Comparison of ENCODE assay signal across 9 cellular contexts in the genomic region with DNA sequence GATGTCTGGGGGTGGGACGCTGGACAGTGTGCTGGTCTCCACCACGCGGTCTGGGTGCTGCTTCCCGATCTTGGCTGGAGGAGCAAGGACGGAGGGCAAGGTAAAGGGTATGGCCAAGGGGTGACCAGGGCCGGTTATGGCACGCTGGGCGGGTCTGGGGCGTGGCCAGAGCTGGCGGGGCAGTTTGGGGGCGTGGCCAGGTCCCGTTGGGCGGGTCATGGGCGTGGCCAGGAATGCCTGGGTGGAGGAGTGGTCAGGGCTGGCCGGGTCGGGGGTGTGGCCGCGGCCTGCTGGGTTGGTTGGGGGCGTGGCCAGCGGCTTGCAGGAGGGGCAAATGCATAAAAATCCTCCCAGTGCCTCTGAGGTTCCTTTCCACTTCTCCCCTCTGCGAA. TPM values are rescaled to one million over a fixed set of nuclear protein-coding genes. Genes with fewer than 3 reads are reported as not detected.
A peak's percentile ranks its signal among the peaks of the same experiment; 100 is the strongest.
DNase-seq lines count a peak whose midpoint lies in the region; ATAC-seq and TF ChIP-seq lines count a peak whose summit lies in the region.
"Had no signal": no experiment of that assay in that cellular context is flagged by ENCODE, and none has a peak within 500 bp of the region (broad histone marks: within the 10 kb centered on the region; RNA-seq: fewer than 3 reads in every experiment).

No MANE protein-coding gene starts in this region.

- H3K27me3 Mint-ChIP-seq in activated CD8-positive, alpha-beta memory T cell treated with anti-CD3 and anti-CD28 coated beads, Interleukin-2, amount 10 ng/mL, durations not matched to agents 7 days and 5 days = no peaks in the 10 kb centered on the region
- no peaks in the 10 kb centered on the region for H3K27me3 Mint-ChIP-seq in nephron progenitor cell (ENCODE audit: low read depth, poor library complexity)

- POLR2A ChIA-PET in PC-9 (lab: Charles Lee; ENCODE audit: unreplicated experiment) = no interaction called here

- no peak overlapping the region for H2AFZ ChIP-seq in PC-9

- DNase-seq in activated CD8-positive, alpha-beta memory T cell treated with anti-CD3 and anti-CD28 coated beads, Interleukin-2, amount 10 ng/mL, durations not matched to agents 7 days and 5 days = peak; percentile 73
- DNase-seq in activated CD8-positive, alpha-beta memory T cell treated with anti-CD3 and anti-CD28 coated beads for 24 hours = no peak
- DNase-seq in PC-9 (peak; percentile 52 to 91), dermis microvascular lymphatic vessel endothelial cell (ENCODE audit: low read depth in 2 of 2) (peak; percentile 43 to 84), nephron progenitor cell (peak; percentile 95), NCI-H1092 (lab: John Stamatoyannopoulos, UW) (no peak), ureter (ENCODE audit: low spot score) (no peak)

- no peak overlapping the region for H3K4me3 ChIP-seq in PC-9

- no peaks in the 10 kb centered on the region for H3K9me2 ChIP-seq in PC-9 (ENCODE audit: insufficient read depth)

- H3K9me3 Mint-ChIP-seq in activated CD8-positive, alpha-beta memory T cell treated with anti-CD3 and anti-CD28 coated beads, Interleukin-2, amount 10 ng/mL, durations not matched to agents 7 days and 5 days (ENCODE audit: low read depth) = no peaks in the 10 kb centered on the region
- no peaks in the 10 kb centered on the region for H3K9me3 Mint-ChIP-seq in nephron progenitor cell
- H3K9me3 Mint-ChIP-seq: nephron had no signal

- H3K27ac ChIP-seq in PC-9 = no peak overlapping the region

- H3K4me3 Mint-ChIP-seq in activated CD8-positive, alpha-beta memory T cell treated with anti-CD3 and anti-CD28 coated beads, Interleukin-2, amount 10 ng/mL, durations not matched to agents 7 days and 5 days = no peak overlapping the region
- H3K4me3 Mint-ChIP-seq in nephron progenitor cell = no peak overlapping the region
- H3K4me3 Mint-ChIP-seq: nephron had no signal

- intact Hi-C loops in PC-9 (cut with micrococcal nuclease; ENCODE audit: unreplicated experiment) = no loop called here

- H3K27me3 ChIP-seq in PC-9 (ENCODE audit: insufficient read depth, low read depth) = no peaks in the 10 kb centered on the region

- H3F3A ChIP-seq in PC-9 (ENCODE audit: insufficient read depth, low read depth) = peaks cover 61% of the 10 kb centered on the region; the same call in 1 of the 2 replicates

- no peak overlapping the region for H3K27ac Mint-ChIP-seq in activated CD8-positive, alpha-beta memory T cell treated with anti-CD3 and anti-CD28 coated beads, Interleukin-2, amount 10 ng/mL, durations not matched to agents 7 days and 5 days
- no peak overlapping the region for H3K27ac Mint-ChIP-seq in nephron progenitor cell
- H3K27ac Mint-ChIP-seq: nephron had no signal

- H3K9me3 ChIP-seq in PC-9 (ENCODE audit: insufficient read depth, low read depth) = no peaks in the 10 kb centered on the region

- H3K36me3 Mint-ChIP-seq in activated CD8-positive, alpha-beta memory T cell treated with anti-CD3 and anti-CD28 coated beads, Interleukin-2, amount 10 ng/mL, durations not matched to agents 7 days and 5 days = peaks cover 40% of the 10 kb centered on the region
- H3K36me3 Mint-ChIP-seq in nephron progenitor cell (ENCODE audit: low read depth) = peaks cover 26% of the 10 kb centered on the region

- peak; percentile 59 for ATAC-seq in activated CD8-positive, alpha-beta memory T cell treated with anti-CD3 and anti-CD28 coated beads, Interleukin-2, amount 10 ng/mL, durations not matched to agents 7 days and 5 days
- ATAC-seq in HG03159 (IDR thresholded peaks at IDR 0.05; ENCODE audit: unreplicated experiment) = no peak

- no peak overlapping the region for H3K4me2 ChIP-seq in PC-9

- H3K79me2 ChIP-seq in PC-9 (ENCODE audit: low read depth) = no peaks in the 10 kb centered on the region

- CTCF ChIA-PET in activated CD8-positive, alpha-beta memory T cell treated with anti-CD3 and anti-CD28 coated beads, Interleukin-2, amount 10 ng/mL, durations not matched to agents 7 days and 5 days (lab: Charles Lee) = interaction anchor here (1.1 to 1.9 kb wide), 2 partner anchors 9 to 82 kb away, joined by 3 to 5 read pairs; no protein-coding TSS in a partner anchor
- CTCF ChIA-PET in PC-9 (lab: Charles Lee) = no interaction called here

- H3K4me1 ChIP-seq in PC-9 (replicated peaks; ENCODE audit: insufficient read depth) = no peaks in the 10 kb centered on the region

- peaks cover 7% of the 10 kb centered on the region; the same call in 1 of the 2 replicates for H3K36me3 ChIP-seq in PC-9 (ENCODE audit: low read depth)

- TF ChIP-seq CTCF in PC-9 (conservative IDR thresholded peaks at IDR 0.05) (no peak), nephron progenitor cell (IDR thresholded peaks at IDR 0.05) (no peak)

- H3K4me1 Mint-ChIP-seq in activated CD8-positive, alpha-beta memory T cell treated with anti-CD3 and anti-CD28 coated beads, Interleukin-2, amount 10 ng/mL, durations not matched to agents 7 days and 5 days = peaks cover 7% of the 10 kb centered on the region
- peaks cover 8% of the 10 kb centered on the region for H3K4me1 Mint-ChIP-seq in nephron progenitor cell
- H3K4me1 Mint-ChIP-seq: nephron had no signal

- peaks cover 28% of the 10 kb centered on the region for H4K20me1 ChIP-seq in PC-9 (ENCODE audit: insufficient read depth)

- BruUV-seq in PC-9 (replicated peaks; lab: Mats Ljungman, UMichigan) = no TSS peak

RNA-seq across cellular contexts. Expression of gene GPX4, which starts 19.2 kb away (rescaled TPM):
- total RNA-seq in activated CD8-positive, alpha-beta memory T cell treated with anti-CD3 and anti-CD28 coated beads, Interleukin-2, amount 10 ng/mL, durations not matched to agents 7 days and 5 days = 100 to 1,000 TPM; 143 to 217 TPM
- 465 and 489 TPM in 2 replicates for total RNA-seq in PC-9 (2021)
- total RNA-seq in dermis microvascular lymphatic vessel endothelial cell = 461 and 469 TPM in 2 replicates
- 213 TPM for total RNA-seq in ureter

RNA-seq across cellular contexts. Expression of gene POLR2E, which starts 27.8 kb away (rescaled TPM):
- 100 to 1,000 TPM; 173 to 206 TPM for total RNA-seq in activated CD8-positive, alpha-beta memory T cell treated with anti-CD3 and anti-CD28 coated beads, Interleukin-2, amount 10 ng/mL, durations not matched to agents 7 days and 5 days
- total RNA-seq in PC-9 (2021) (180 and 237 TPM in 2 replicates), dermis microvascular lymphatic vessel endothelial cell (87.6 and 89.4 TPM in 2 replicates), ureter (138 TPM)

RNA-seq across cellular contexts. Expression of gene SBNO2, which starts 51.1 kb away (rescaled TPM):
- 10 to 100 TPM; 50.6 to 74.7 TPM for total RNA-seq in activated CD8-positive, alpha-beta memory T cell treated with anti-CD3 and anti-CD28 coated beads, Interleukin-2, amount 10 ng/mL, durations not matched to agents 7 days and 5 days
- 75.6 and 82.4 TPM in 2 replicates for total RNA-seq in PC-9 (2021)
- total RNA-seq in dermis microvascular lymphatic vessel endothelial cell = 14.8 and 29.0 TPM in 2 replicates
- 122 TPM for total RNA-seq in ureter

RNA-seq across cellular contexts. Expression of gene ARHGAP45, which starts 56.0 kb away (rescaled TPM):
- 100 to 1,000 TPM; 361 to 481 TPM for total RNA-seq in activated CD8-positive, alpha-beta memory T cell treated with anti-CD3 and anti-CD28 coated beads, Interleukin-2, amount 10 ng/mL, durations not matched to agents 7 days and 5 days
- total RNA-seq in PC-9 (2021) (20.2 and 20.6 TPM in 2 replicates), dermis microvascular lymphatic vessel endothelial cell (13.5 and 24.6 TPM in 2 replicates), ureter (20.7 TPM)

Comparison
In these comparisons a context has a peak if more than half of its experiments do, and no peak if none do; other contexts are left out.
1. DNase-seq: peak in activated CD8-positive, alpha-beta memory T cell treated with anti-CD3 and anti-CD28 coated beads, Interleukin-2, amount 10 ng/mL, durations not matched to agents 7 days and 5 days (single experiment), PC-9 (2 of 2), dermis microvascular lymphatic vessel endothelial cell (2 of 2) and nephron progenitor cell (single experiment); none in activated CD8-positive, alpha-beta memory T cell treated with anti-CD3 and anti-CD28 coated beads for 24 hours (single experiment), NCI-H1092 (single experiment) and ureter (single experiment).